1 cellular context compared by ENCODE assay signal in the genomic region with DNA sequence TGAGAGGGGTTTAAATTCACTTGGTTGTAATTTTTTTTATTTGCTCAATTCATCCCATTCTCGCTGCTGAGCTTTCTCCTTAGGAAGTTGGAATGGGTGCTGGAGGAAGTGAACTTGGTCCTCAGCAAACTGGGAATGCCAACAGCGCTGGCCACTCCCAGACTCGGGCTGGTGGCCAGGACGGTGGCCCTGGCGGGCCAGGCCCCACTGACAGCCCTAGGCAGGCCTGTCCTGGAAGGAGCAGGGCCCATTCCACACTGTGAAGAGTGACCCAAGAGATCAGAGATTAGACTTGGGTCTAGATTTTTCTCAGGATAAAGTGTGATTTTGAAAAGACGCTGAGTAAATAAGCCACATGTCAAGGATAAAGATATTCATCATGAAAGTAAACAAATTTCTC.
TF ChIP-seq lines count a peak whose summit lies in the region.

No MANE protein-coding gene starts in this region.

TF ChIP-seq in HepG2, 621 proteins besides CTCF, POLR2A, EP300 and RAD21 (continued from another document):
- TF ChIP-seq, protein P1, sequence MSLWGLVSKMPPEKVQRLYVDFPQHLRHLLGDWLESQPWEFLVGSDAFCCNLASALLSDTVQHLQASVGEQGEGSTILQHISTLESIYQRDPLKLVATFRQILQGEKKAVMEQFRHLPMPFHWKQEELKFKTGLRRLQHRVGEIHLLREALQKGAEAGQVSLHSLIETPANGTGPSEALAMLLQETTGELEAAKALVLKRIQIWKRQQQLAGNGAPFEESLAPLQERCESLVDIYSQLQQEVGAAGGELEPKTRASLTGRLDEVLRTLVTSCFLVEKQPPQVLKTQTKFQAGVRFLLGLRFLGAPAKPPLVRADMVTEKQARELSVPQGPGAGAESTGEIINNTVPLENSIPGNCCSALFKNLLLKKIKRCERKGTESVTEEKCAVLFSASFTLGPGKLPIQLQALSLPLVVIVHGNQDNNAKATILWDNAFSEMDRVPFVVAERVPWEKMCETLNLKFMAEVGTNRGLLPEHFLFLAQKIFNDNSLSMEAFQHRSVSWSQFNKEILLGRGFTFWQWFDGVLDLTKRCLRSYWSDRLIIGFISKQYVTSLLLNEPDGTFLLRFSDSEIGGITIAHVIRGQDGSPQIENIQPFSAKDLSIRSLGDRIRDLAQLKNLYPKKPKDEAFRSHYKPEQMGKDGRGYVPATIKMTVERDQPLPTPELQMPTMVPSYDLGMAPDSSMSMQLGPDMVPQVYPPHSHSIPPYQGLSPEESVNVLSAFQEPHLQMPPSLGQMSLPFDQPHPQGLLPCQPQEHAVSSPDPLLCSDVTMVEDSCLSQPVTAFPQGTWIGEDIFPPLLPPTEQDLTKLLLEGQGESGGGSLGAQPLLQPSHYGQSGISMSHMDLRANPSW (CRISPR knock-in tag; IDR thresholded peaks at IDR 0.05; ENCODE audit: borderline replicate concordance): no peak
- TF ChIP-seq GATAD2A (CRISPR knock-in tag; IDR thresholded peaks at IDR 0.05) (peak; percentile 56; the same call in 1 of the 2 replicates), ZNF34 (CRISPR knock-in tag; IDR thresholded peaks at IDR 0.05; ENCODE audit: borderline replicate concordance) (no peak), ZNF225 (CRISPR knock-in tag; IDR thresholded peaks at IDR 0.05) (no peak), RFX5 (IDR thresholded peaks at IDR 0.05; ENCODE audit: low read depth, low read length) (no peak), MTA1 (CRISPR knock-in tag; IDR thresholded peaks at IDR 0.05; ENCODE audit: borderline replicate concordance) (no peak), ZNF557 (CRISPR knock-in tag; IDR thresholded peaks at IDR 0.05) (no peak), TBX3 (IDR thresholded peaks at IDR 0.05; ENCODE audit: borderline replicate concordance) (no peak), ZNF343 (CRISPR knock-in tag; IDR thresholded peaks at IDR 0.05) (no peak), HNF4A (CRISPR knock-in tag; IDR thresholded peaks at IDR 0.05) (peak; percentile 49), ZSCAN21 (CRISPR knock-in tag; IDR thresholded peaks at IDR 0.05; ENCODE audit: borderline replicate concordance) (0 out of 2 replicates have a peak, but pooled peaks have one; percentile 35), ZNF605 (CRISPR knock-in tag; IDR thresholded peaks at IDR 0.05) (no peak), MED1 (CRISPR knock-in tag; IDR thresholded peaks at IDR 0.05) (0 out of 2 replicates have a peak, but pooled peaks have one; percentile 33), FOXA1 (IDR thresholded peaks at IDR 0.05) (no peak), FOXA1 (CRISPR knock-in tag; IDR thresholded peaks at IDR 0.05) (peak; percentile 29; the same call in 1 of the 2 replicates), FOXA3 (CRISPR knock-in tag; IDR thresholded peaks at IDR 0.05) (peak; percentile 45; the same call in 1 of the 2 replicates), GABPB1 (CRISPR knock-in tag; IDR thresholded peaks at IDR 0.05) (0 out of 2 replicates have a peak, but pooled peaks have one; percentile 11), SRSF9 (IDR thresholded peaks at IDR 0.05; ENCODE audit: borderline replicate concordance, insufficient read depth, low read depth, low read length, poor library complexity, severe bottlenecking) (no peak), ZNF121 (CRISPR knock-in tag; IDR thresholded peaks at IDR 0.05) (no peak)
- TF ChIP-seq, protein P2, sequence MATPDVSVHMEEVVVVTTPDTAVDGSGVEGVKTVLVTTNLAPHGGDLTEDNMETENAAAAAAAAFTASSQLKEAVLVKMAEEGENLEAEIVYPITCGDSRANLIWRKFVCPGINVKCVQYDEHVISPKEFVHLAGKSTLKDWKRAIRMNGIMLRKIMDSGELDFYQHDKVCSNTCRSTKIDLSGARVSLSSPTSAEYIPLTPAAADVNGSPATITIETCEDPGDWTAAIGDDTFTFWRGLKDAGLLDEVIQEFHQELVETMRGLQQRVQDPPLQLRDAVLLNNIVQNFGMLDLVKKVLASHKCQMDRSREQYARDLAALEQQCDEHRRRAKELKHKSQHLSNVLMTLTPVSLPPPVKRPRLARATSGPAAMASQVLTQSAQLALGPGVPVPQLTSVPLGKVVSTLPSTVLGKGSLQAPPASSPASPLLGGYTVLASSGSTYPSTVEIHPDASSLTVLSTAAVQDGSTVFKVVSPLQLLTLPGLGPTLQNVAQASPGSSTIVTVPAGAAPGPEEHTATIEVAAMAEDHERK (CRISPR knock-in tag; IDR thresholded peaks at IDR 0.05; ENCODE audit: low read depth): no peak
- TF ChIP-seq, protein P3, sequence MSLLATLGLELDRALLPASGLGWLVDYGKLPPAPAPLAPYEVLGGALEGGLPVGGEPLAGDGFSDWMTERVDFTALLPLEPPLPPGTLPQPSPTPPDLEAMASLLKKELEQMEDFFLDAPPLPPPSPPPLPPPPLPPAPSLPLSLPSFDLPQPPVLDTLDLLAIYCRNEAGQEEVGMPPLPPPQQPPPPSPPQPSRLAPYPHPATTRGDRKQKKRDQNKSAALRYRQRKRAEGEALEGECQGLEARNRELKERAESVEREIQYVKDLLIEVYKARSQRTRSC (CRISPR knock-in tag; IDR thresholded peaks at IDR 0.05; ENCODE audit: low read depth): no peak
- TF ChIP-seq, protein P4, sequence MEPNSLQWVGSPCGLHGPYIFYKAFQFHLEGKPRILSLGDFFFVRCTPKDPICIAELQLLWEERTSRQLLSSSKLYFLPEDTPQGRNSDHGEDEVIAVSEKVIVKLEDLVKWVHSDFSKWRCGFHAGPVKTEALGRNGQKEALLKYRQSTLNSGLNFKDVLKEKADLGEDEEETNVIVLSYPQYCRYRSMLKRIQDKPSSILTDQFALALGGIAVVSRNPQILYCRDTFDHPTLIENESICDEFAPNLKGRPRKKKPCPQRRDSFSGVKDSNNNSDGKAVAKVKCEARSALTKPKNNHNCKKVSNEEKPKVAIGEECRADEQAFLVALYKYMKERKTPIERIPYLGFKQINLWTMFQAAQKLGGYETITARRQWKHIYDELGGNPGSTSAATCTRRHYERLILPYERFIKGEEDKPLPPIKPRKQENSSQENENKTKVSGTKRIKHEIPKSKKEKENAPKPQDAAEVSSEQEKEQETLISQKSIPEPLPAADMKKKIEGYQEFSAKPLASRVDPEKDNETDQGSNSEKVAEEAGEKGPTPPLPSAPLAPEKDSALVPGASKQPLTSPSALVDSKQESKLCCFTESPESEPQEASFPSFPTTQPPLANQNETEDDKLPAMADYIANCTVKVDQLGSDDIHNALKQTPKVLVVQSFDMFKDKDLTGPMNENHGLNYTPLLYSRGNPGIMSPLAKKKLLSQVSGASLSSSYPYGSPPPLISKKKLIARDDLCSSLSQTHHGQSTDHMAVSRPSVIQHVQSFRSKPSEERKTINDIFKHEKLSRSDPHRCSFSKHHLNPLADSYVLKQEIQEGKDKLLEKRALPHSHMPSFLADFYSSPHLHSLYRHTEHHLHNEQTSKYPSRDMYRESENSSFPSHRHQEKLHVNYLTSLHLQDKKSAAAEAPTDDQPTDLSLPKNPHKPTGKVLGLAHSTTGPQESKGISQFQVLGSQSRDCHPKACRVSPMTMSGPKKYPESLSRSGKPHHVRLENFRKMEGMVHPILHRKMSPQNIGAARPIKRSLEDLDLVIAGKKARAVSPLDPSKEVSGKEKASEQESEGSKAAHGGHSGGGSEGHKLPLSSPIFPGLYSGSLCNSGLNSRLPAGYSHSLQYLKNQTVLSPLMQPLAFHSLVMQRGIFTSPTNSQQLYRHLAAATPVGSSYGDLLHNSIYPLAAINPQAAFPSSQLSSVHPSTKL (CRISPR knock-in tag; IDR thresholded peaks at IDR 0.05): 0 out of 2 replicates have a peak, but pooled peaks have one; percentile 30
- TF ChIP-seq, protein P5, sequence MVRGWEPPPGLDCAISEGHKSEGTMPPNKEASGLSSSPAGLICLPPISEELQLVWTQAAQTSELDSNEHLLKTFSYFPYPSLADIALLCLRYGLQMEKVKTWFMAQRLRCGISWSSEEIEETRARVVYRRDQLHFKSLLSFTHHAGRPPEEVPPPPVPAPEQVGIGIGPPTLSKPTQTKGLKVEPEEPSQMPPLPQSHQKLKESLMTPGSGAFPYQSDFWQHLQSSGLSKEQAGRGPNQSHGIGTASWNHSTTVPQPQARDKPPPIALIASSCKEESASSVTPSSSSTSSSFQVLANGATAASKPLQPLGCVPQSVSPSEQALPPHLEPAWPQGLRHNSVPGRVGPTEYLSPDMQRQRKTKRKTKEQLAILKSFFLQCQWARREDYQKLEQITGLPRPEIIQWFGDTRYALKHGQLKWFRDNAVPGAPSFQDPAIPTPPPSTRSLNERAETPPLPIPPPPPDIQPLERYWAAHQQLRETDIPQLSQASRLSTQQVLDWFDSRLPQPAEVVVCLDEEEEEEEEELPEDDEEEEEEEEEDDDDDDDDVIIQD (CRISPR knock-in tag; IDR thresholded peaks at IDR 0.05; ENCODE audit: low read depth): 0 out of 2 replicates have a peak, but pooled peaks have one; percentile 14
- TF ChIP-seq, protein P6, sequence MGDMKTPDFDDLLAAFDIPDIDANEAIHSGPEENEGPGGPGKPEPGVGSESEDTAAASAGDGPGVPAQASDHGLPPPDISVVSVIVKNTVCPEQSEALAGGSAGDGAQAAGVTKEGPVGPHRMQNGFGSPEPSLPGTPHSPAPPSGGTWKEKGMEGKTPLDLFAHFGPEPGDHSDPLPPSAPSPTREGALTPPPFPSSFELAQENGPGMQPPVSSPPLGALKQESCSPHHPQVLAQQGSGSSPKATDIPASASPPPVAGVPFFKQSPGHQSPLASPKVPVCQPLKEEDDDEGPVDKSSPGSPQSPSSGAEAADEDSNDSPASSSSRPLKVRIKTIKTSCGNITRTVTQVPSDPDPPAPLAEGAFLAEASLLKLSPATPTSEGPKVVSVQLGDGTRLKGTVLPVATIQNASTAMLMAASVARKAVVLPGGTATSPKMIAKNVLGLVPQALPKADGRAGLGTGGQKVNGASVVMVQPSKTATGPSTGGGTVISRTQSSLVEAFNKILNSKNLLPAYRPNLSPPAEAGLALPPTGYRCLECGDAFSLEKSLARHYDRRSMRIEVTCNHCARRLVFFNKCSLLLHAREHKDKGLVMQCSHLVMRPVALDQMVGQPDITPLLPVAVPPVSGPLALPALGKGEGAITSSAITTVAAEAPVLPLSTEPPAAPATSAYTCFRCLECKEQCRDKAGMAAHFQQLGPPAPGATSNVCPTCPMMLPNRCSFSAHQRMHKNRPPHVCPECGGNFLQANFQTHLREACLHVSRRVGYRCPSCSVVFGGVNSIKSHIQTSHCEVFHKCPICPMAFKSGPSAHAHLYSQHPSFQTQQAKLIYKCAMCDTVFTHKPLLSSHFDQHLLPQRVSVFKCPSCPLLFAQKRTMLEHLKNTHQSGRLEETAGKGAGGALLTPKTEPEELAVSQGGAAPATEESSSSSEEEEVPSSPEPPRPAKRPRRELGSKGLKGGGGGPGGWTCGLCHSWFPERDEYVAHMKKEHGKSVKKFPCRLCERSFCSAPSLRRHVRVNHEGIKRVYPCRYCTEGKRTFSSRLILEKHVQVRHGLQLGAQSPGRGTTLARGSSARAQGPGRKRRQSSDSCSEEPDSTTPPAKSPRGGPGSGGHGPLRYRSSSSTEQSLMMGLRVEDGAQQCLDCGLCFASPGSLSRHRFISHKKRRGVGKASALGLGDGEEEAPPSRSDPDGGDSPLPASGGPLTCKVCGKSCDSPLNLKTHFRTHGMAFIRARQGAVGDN (CRISPR knock-in tag; IDR thresholded peaks at IDR 0.05): 0 out of 2 replicates have a peak, but pooled peaks have one; percentile 28
TF ChIP-seq in HepG2: peak in this region for 12.
